In genomic region chr10:69213601-69214311, GRCh38 we compare ENCODE assay signal across 1 cellular context.
TF ChIP-seq lines count a peak whose summit lies in the region.

No MANE protein-coding gene starts in this region.

TF ChIP-seq in IMR-90, 13 proteins besides CTCF, POLR2A, EP300 and RAD21:
- TF ChIP-seq BHLHE40 (IDR thresholded peaks at IDR 0.05; ENCODE audit: low read depth, low read length): no peak
- TF ChIP-seq CHD1 (IDR thresholded peaks at IDR 0.05; ENCODE audit: low read depth, low read length): no peak
- TF ChIP-seq USF2 (IDR thresholded peaks at IDR 0.05; ENCODE audit: low read depth, low read length): no peak
- TF ChIP-seq MXI1 (IDR thresholded peaks at IDR 0.05; ENCODE audit: borderline replicate concordance, low read depth, low read length): no peak
- TF ChIP-seq MAFK (IDR thresholded peaks at IDR 0.05; ENCODE audit: low read depth, low read length): no peak
